Comparison of ENCODE assay signal across 9 cellular contexts in the genomic region with DNA sequence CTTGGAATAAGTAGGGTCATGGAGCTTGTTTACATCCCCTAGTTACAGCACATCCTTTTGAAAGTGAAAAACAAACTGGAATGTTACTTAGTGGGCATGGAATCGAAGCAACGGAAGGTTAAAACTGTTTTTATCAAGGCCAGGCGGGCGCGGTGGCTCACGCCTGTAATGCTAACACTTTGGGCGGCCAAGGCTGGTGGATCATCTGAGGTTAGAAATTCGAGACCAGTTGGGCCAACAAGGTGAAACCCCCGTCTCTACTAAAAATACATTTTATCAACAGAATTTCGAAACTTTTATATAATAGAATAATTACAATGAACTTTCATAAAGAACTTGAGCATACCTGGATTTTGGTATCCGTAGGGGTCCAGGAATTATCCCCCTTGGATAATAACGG. TPM values are rescaled to one million over a fixed set of nuclear protein-coding genes. Genes with fewer than 3 reads are reported as not detected.
DNase-seq lines count a peak whose midpoint lies in the region; ATAC-seq lines count a peak whose summit lies in the region.
"Had no signal": no experiment of that assay in that cellular context is flagged by ENCODE, and none has a peak within 500 bp of the region (broad histone marks: within the 10 kb centered on the region; RNA-seq: fewer than 3 reads in every experiment).

No MANE protein-coding gene starts in this region.

- H3K27ac Mint-ChIP-seq in T-helper 1 cell treated with Interleukin-12 subunit alpha and Interleukin-12 subunit beta and Interleukin-4 antibody, amounts not matched to agents 30 μg/mL and 1 μg/mL, for 36 hours, result peak overlapping the region; percentile 87
- peak overlapping the region; percentile 97 for H3K27ac Mint-ChIP-seq in activated naive CD8-positive, alpha-beta T cell treated with anti-CD3 and anti-CD28 coated beads, Interleukin-2, amount 50 U/mL, for 24 hours
- H3K27ac Mint-ChIP-seq in immature natural killer cell, result peak overlapping the region; percentile 95 to 98 (median 96)

- H3K9ac ChIP-seq in stomach smooth muscle (ENCODE audit: low read length in 2 of 2), result peak overlapping the region; percentile 89 to 98

- peaks cover 9 to 18% of the 10 kb centered on the region in 2 donors for H3K36me3 ChIP-seq in stomach smooth muscle (ENCODE audit: control insufficient read depth in 2 of 2, insufficient read depth in 2 of 2, low read length in 2 of 2)

- H3K4me1 ChIP-seq in stomach smooth muscle (ENCODE audit: control insufficient read depth, insufficient read depth, low read length), result peaks cover 18% of the 10 kb centered on the region

- no peaks in the 10 kb centered on the region for H3K9me3 Mint-ChIP-seq in T-helper 1 cell treated with Interleukin-12 subunit alpha and Interleukin-12 subunit beta and Interleukin-4 antibody, amounts not matched to agents 30 μg/mL and 1 μg/mL, for 36 hours
- no peaks in the 10 kb centered on the region for H3K9me3 Mint-ChIP-seq in activated naive CD8-positive, alpha-beta T cell treated with anti-CD3 and anti-CD28 coated beads, Interleukin-2, amount 50 U/mL, for 24 hours
- no peaks in the 10 kb centered on the region for H3K9me3 Mint-ChIP-seq in immature natural killer cell

- peaks cover 22% of the 10 kb centered on the region for H3K36me3 Mint-ChIP-seq in T-helper 1 cell treated with Interleukin-12 subunit alpha and Interleukin-12 subunit beta and Interleukin-4 antibody, amounts not matched to agents 30 μg/mL and 1 μg/mL, for 36 hours (ENCODE audit: low read depth)
- H3K36me3 Mint-ChIP-seq in activated naive CD8-positive, alpha-beta T cell treated with anti-CD3 and anti-CD28 coated beads, Interleukin-2, amount 50 U/mL, for 24 hours (ENCODE audit: low read depth), result peaks cover 32% of the 10 kb centered on the region
- peaks cover 9 to 14% (median 12%) of the 10 kb centered on the region in 3 donors for H3K36me3 Mint-ChIP-seq in immature natural killer cell

- no peak for DNase-seq in T-helper 1 cell
- no peak for DNase-seq in activated naive CD8-positive, alpha-beta T cell treated with anti-CD3 and anti-CD28 coated beads, Interleukin-2, amount 50 U/mL, for 24 hours
- DNase-seq in immature natural killer cell, result no peak
- no peak for DNase-seq in kidney glomerular epithelial cell (lab: John Stamatoyannopoulos, UW)
- DNase-seq in HuH-7.5 (ENCODE audit: low spot score), result no peak
- DNase-seq: activated CD4-positive, alpha-beta T cell treated with anti-CD3 and anti-CD28 coated beads for 1 hour had no signal

- ATAC-seq in activated naive CD8-positive, alpha-beta T cell treated with anti-CD3 and anti-CD28 coated beads, Interleukin-2, amount 50 U/mL, for 24 hours, result no peak
- no peak for ATAC-seq in HG03457 (IDR thresholded peaks at IDR 0.05; ENCODE audit: unreplicated experiment)

- H3K4me1 Mint-ChIP-seq in T-helper 1 cell treated with Interleukin-12 subunit alpha and Interleukin-12 subunit beta and Interleukin-4 antibody, amounts not matched to agents 30 μg/mL and 1 μg/mL, for 36 hours (ENCODE audit: low read depth), result peaks cover 34% of the 10 kb centered on the region
- H3K4me1 Mint-ChIP-seq in activated naive CD8-positive, alpha-beta T cell treated with anti-CD3 and anti-CD28 coated beads, Interleukin-2, amount 50 U/mL, for 24 hours, result peaks cover 38% of the 10 kb centered on the region
- peaks cover 34 to 39% of the 10 kb centered on the region in 2 donors for H3K4me1 Mint-ChIP-seq in immature natural killer cell

- H3K27ac ChIP-seq in stomach smooth muscle (ENCODE audit: low read length), result peak overlapping the region; percentile 97

- no peaks in the 10 kb centered on the region for H3K27me3 Mint-ChIP-seq in T-helper 1 cell treated with Interleukin-12 subunit alpha and Interleukin-12 subunit beta and Interleukin-4 antibody, amounts not matched to agents 30 μg/mL and 1 μg/mL, for 36 hours (ENCODE audit: low read depth)
- peaks cover 3% of the 10 kb centered on the region for H3K27me3 Mint-ChIP-seq in activated naive CD8-positive, alpha-beta T cell treated with anti-CD3 and anti-CD28 coated beads, Interleukin-2, amount 50 U/mL, for 24 hours
- peaks cover 7 to 11% (median 9%) of the 10 kb centered on the region in 3 donors for H3K27me3 Mint-ChIP-seq in immature natural killer cell (ENCODE audit: low read depth in 3 of 3)

- peak overlapping the region; percentile 75 to 96 for H3K4me3 ChIP-seq in stomach smooth muscle (ENCODE audit: low read length in 2 of 2)

- peak overlapping the region; percentile 92 for H3K4me3 Mint-ChIP-seq in T-helper 1 cell treated with Interleukin-12 subunit alpha and Interleukin-12 subunit beta and Interleukin-4 antibody, amounts not matched to agents 30 μg/mL and 1 μg/mL, for 36 hours
- H3K4me3 Mint-ChIP-seq in activated naive CD8-positive, alpha-beta T cell treated with anti-CD3 and anti-CD28 coated beads, Interleukin-2, amount 50 U/mL, for 24 hours, result peak overlapping the region; percentile 92
- H3K4me3 Mint-ChIP-seq in immature natural killer cell, result peak overlapping the region; percentile 86 to 93 (median 90)

- H3K27me3 ChIP-seq in stomach smooth muscle (ENCODE audit: control insufficient read depth in 1 of 2, insufficient read depth in 2 of 2, low read length in 2 of 2), result no peaks in the 10 kb centered on the region

- no peaks in the 10 kb centered on the region for H3K9me3 ChIP-seq in stomach smooth muscle (ENCODE audit: control insufficient read depth in 2 of 2, low read length in 2 of 2)

RNA-seq across cellular contexts. Expression of a gene that starts 1.1 kb away (rescaled TPM):
- 10 to 100 TPM; 50.0 to 79.0 (median 71.6) TPM for polyA plus RNA-seq in immature natural killer cell

RNA-seq across cellular contexts. Expression of a gene that starts 9.4 kb away (rescaled TPM):
- 10 to 100 TPM; 29.3 to 41.9 (median 33.8) TPM for polyA plus RNA-seq in immature natural killer cell

RNA-seq across cellular contexts. Expression of a gene that starts 23.3 kb away (rescaled TPM):
- polyA plus RNA-seq in immature natural killer cell, result 10 to 100 TPM; 24.3 to 44.4 (median 32.8) TPM

RNA-seq across cellular contexts. Expression of a gene that starts 42.0 kb away (rescaled TPM):
- not detected for polyA plus RNA-seq in immature natural killer cell
